ENCODE assay signal across 25 cellular contexts in the genomic region with DNA sequence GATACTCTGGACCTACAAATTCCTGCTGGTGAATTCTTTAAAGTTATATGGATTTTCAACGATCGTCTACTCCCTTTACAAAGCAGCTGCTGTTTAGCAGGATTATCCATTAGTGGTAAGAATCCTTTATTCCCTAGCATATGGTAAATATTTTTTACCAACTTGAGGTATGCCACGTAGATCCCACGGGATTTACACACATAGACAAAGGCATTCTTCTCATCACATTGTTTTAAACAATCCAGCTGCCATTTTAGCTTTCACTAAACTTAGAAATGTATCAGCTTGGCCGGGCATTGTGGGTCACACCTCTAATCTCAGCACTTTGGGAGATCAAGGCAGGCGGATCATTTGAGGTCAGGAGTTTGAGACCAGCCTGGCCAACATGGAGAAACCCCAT.
A peak's percentile ranks its signal among the peaks of the same experiment; 100 is the strongest.
DNase-seq lines count a peak whose midpoint lies in the region; ATAC-seq and TF ChIP-seq lines count a peak whose summit lies in the region.
"Had no signal": no experiment of that assay in that cellular context is flagged by ENCODE, and none has a peak within 500 bp of the region (broad histone marks: within the 10 kb centered on the region; RNA-seq: fewer than 3 reads in every experiment).

No MANE protein-coding gene starts in this region.

- in situ Hi-C loops in HAP-1 (cut with MboI; ENCODE audit: low sequenced_read_pairs): no loop called here

- no peaks in the 10 kb centered on the region for H3K9me3 Mint-ChIP-seq in activated T-helper 1 cell treated with anti-CD3 and anti-CD28 coated beads, Interleukin-12 subunit alpha, Interleukin-12 subunit beta, Interleukin-2, Interleukin-4 antibody, amounts not matched to agents 30 ng/mL and 10 ng/mL and 1 ng/mL, durations not matched to agents 14 hours and 24 hours and 36 hours
- H3K9me3 Mint-ChIP-seq: CD4-positive, alpha-beta T cell; H9 had no signal

- H3K9me3 ChIP-seq in HAP-1 (no peaks in the 10 kb centered on the region), ectodermal cell (ENCODE audit: control insufficient read depth, low read length) (no peaks in the 10 kb centered on the region), gastroesophageal sphincter (no peaks in the 10 kb centered on the region)
- H3K9me3 ChIP-seq: A549, BE2C, MG63, SJSA1 had no signal

- H3K36me3 Mint-ChIP-seq in activated T-helper 1 cell treated with anti-CD3 and anti-CD28 coated beads, Interleukin-12 subunit alpha, Interleukin-12 subunit beta, Interleukin-2, Interleukin-4 antibody, amounts not matched to agents 30 ng/mL and 10 ng/mL and 1 ng/mL, durations not matched to agents 14 hours and 24 hours and 36 hours (ENCODE audit: low read depth): no peaks in the 10 kb centered on the region

- H3K36me3 ChIP-seq in HAP-1 (replicated peaks): no peaks in the 10 kb centered on the region
- H3K36me3 ChIP-seq in ectodermal cell (ENCODE audit: control insufficient read depth, insufficient read depth, low read length): no peaks in the 10 kb centered on the region
- H3K36me3 ChIP-seq in gastroesophageal sphincter: peaks cover 0 to 34% of the 10 kb centered on the region in 2 donors
- H3K36me3 ChIP-seq: BE2C, MG63 had no signal

- no peak for TF ChIP-seq POLR2A in gastroesophageal sphincter (IDR thresholded peaks at IDR 0.05)

- H3K27ac Mint-ChIP-seq in activated T-helper 1 cell treated with anti-CD3 and anti-CD28 coated beads, Interleukin-12 subunit alpha, Interleukin-12 subunit beta, Interleukin-2, Interleukin-4 antibody, amounts not matched to agents 30 ng/mL and 10 ng/mL and 1 ng/mL, durations not matched to agents 14 hours and 24 hours and 36 hours: no peak overlapping the region
- H3K27ac Mint-ChIP-seq: CD4-positive, alpha-beta T cell had no signal

- intact Hi-C loops in activated T-helper 1 cell treated with anti-CD3 and anti-CD28 coated beads, Interleukin-12 subunit alpha, Interleukin-12 subunit beta, Interleukin-2, Interleukin-4 antibody, amounts not matched to agents 30 ng/mL and 10 ng/mL and 1 ng/mL, durations not matched to agents 14 hours and 24 hours and 36 hours (cut with micrococcal nuclease): no loop called here

- H3K4me1 Mint-ChIP-seq in activated T-helper 1 cell treated with anti-CD3 and anti-CD28 coated beads, Interleukin-12 subunit alpha, Interleukin-12 subunit beta, Interleukin-2, Interleukin-4 antibody, amounts not matched to agents 30 ng/mL and 10 ng/mL and 1 ng/mL, durations not matched to agents 14 hours and 24 hours and 36 hours (ENCODE audit: low read depth): peaks cover 10% of the 10 kb centered on the region

- WGBS in ectodermal cell, 2 experiments: 90% methylated on average over 6 of the region's 6 CpGs
- 74 to 78% methylated on average over 4 to 5 of the region's 6 CpGs for WGBS in gastroesophageal sphincter (ENCODE audit: low coverage in 1 of 2), 2 donors

- no peak overlapping the region for H3K4me3 Mint-ChIP-seq in activated T-helper 1 cell treated with anti-CD3 and anti-CD28 coated beads, Interleukin-12 subunit alpha, Interleukin-12 subunit beta, Interleukin-2, Interleukin-4 antibody, amounts not matched to agents 30 ng/mL and 10 ng/mL and 1 ng/mL, durations not matched to agents 14 hours and 24 hours and 36 hours
- H3K4me3 Mint-ChIP-seq: CD4-positive, alpha-beta T cell; H9 had no signal

- H3K27me3 ChIP-seq in HAP-1 (ENCODE audit: low read depth) (no peaks in the 10 kb centered on the region), ectodermal cell (ENCODE audit: control insufficient read depth, insufficient read depth, low read length, poor library complexity, severe bottlenecking) (no peaks in the 10 kb centered on the region), gastroesophageal sphincter (no peaks in the 10 kb centered on the region)
- H3K27me3 ChIP-seq: BE2C, MG63, SJSA1 had no signal

- H3K27me3 Mint-ChIP-seq in activated T-helper 1 cell treated with anti-CD3 and anti-CD28 coated beads, Interleukin-12 subunit alpha, Interleukin-12 subunit beta, Interleukin-2, Interleukin-4 antibody, amounts not matched to agents 30 ng/mL and 10 ng/mL and 1 ng/mL, durations not matched to agents 14 hours and 24 hours and 36 hours (ENCODE audit: insufficient read depth): no peaks in the 10 kb centered on the region
- H3K27me3 Mint-ChIP-seq: CD4-positive, alpha-beta T cell had no signal

- no peak overlapping the region for H3K4me3 ChIP-seq in HAP-1
- no peak overlapping the region for H3K4me3 ChIP-seq in ectodermal cell (ENCODE audit: insufficient read depth, low read depth, low read length)
- no peak overlapping the region for H3K4me3 ChIP-seq in gastroesophageal sphincter
- H3K4me3 ChIP-seq: A549, GM12878, GM23248, MG63, SJSA1 had no signal

- no peak for TF ChIP-seq EP300 in gastroesophageal sphincter (IDR thresholded peaks at IDR 0.05)

- no peak for ATAC-seq in gastroesophageal sphincter
- ATAC-seq: A549, GM12878 had no signal

- no peak for TF ChIP-seq CTCF in gastroesophageal sphincter (IDR thresholded peaks at IDR 0.05)

- H3K27ac ChIP-seq in ectodermal cell (ENCODE audit: insufficient read depth, low read depth, low read length, poor library complexity, severe bottlenecking): peak overlapping the region; percentile 18
- no peak overlapping the region for H3K27ac ChIP-seq in gastroesophageal sphincter
- H3K27ac ChIP-seq: GM23248, SJSA1 had no signal

- DNase-seq in HAP-1 (ENCODE audit: low spot score in 2 of 2) (peak; percentile 21 to 28), NCI-H524 (lab: John Stamatoyannopoulos, UW) (peak; percentile 9 to 76), SHP77 (lab: John Stamatoyannopoulos, UW) (no peak), NCI-H1417 treated with DMSO at 0.1 percent for 48 hours (lab: John Stamatoyannopoulos, UW) (no peak)
- no peak for DNase-seq in activated T-helper 1 cell treated with anti-CD3 and anti-CD28 coated beads, Interleukin-12 subunit alpha, Interleukin-12 subunit beta, Interleukin-2, Interleukin-4 antibody, amounts not matched to agents 30 ng/mL and 10 ng/mL and 1 ng/mL, durations not matched to agents 14 hours and 24 hours and 36 hours (ENCODE audit: low spot score)
- DNase-seq: BE2C; CD4-positive, alpha-beta T cell; COR-L47; DMS 273 treated with DMSO at 0.1 percent for 48 hours; DMS79 treated with DMSO at 0.1 percent for 48 hours; GM23248; H9; Kasumi-1; MG63; NCI-H1048; NCI-H1436; NCI-H187 treated with DMSO at 0.1 percent for 48 hours; NCI-H446; NCI-H69; T-helper 1 cell had no signal

- H3K4me1 ChIP-seq in HAP-1 (peaks cover 3% of the 10 kb centered on the region; the same call in 1 of the 2 replicates), ectodermal cell (ENCODE audit: control insufficient read depth, insufficient read depth, low read length) (no peaks in the 10 kb centered on the region), gastroesophageal sphincter (no peaks in the 10 kb centered on the region)
- H3K4me1 ChIP-seq: BE2C, SJSA1 had no signal

Comparison
In these comparisons a context has a peak if more than half of its experiments do, and no peak if none do; other contexts are left out.
1. DNase-seq: peak in HAP-1 (2 of 2) and NCI-H524 (2 of 2); none in SHP77 (0 of 2), activated T-helper 1 cell treated with anti-CD3 and anti-CD28 coated beads, Interleukin-12 subunit alpha, Interleukin-12 subunit beta, Interleukin-2, Interleukin-4 antibody, amounts not matched to agents 30 ng/mL and 10 ng/mL and 1 ng/mL, durations not matched to agents 14 hours and 24 hours and 36 hours (single experiment) and NCI-H1417 treated with DMSO at 0.1 percent for 48 hours (single experiment).